In the genomic region with DNA sequence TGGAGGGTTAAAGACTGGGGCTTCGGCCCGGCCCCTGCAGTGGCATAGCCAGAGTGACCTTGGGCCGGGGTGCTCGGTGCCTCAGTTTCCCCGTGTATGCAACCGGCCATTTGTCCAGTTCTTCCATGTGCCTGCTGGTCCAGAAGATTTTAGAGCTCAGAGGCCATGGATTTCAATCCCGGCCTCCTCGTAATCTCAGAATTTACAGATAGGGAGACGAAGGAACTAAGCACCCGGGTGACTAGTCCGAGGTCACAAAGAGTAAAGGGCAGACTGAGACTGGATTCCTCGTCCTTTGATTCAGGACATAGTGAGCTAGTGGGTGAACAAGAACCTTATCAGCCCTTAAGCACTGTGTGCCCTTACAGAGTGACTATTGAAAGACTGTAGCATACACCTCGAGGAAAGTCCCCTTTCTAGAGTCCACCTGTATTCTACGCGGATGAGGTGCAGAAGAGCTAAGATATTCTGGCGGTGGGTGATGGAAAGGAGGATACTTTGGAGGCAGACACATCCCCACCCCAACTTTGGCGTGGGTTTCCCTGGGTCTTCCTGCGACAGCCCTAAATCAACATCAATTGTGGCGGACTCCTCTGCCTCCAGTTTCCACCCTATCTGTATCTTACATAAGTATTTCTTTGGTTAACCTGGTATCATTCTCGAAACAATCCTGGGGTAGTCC, we compare ENCODE assay signal across 1 cellular context.
TF ChIP-seq lines count a peak whose summit lies in the region.

No MANE protein-coding gene starts in this region.

TF ChIP-seq in A549, 52 proteins besides CTCF, POLR2A, EP300 and RAD21:
- TF ChIP-seq CBX2 (IDR thresholded peaks at IDR 0.05; ENCODE audit: borderline replicate concordance, low read depth) = no peak
- TF ChIP-seq, protein P1, sequence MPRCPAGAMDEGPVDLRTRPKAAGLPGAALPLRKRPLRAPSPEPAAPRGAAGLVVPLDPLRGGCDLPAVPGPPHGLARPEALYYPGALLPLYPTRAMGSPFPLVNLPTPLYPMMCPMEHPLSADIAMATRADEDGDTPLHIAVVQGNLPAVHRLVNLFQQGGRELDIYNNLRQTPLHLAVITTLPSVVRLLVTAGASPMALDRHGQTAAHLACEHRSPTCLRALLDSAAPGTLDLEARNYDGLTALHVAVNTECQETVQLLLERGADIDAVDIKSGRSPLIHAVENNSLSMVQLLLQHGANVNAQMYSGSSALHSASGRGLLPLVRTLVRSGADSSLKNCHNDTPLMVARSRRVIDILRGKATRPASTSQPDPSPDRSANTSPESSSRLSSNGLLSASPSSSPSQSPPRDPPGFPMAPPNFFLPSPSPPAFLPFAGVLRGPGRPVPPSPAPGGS (IDR thresholded peaks at IDR 0.05) = no peak
- TF ChIP-seq RARB (CRISPR knock-in tag; IDR thresholded peaks at IDR 0.05) = no peak
- no peak for TF ChIP-seq FOSL2 (IDR thresholded peaks at IDR 0.05)
- no peak for TF ChIP-seq FOSL2 (CRISPR knock-in tag; IDR thresholded peaks at IDR 0.05)
- TF ChIP-seq NFE2L2 (conservative IDR thresholded peaks at IDR 0.05; ENCODE audit: low read length) = no peak
